ENCODE assay signal across 1 cellular context in genomic region chr21:34592120-34592561, GRCh38.
TF ChIP-seq lines count a peak whose summit lies in the region.

No MANE protein-coding gene starts in this region.

TF ChIP-seq in K562, 482 proteins besides CTCF, POLR2A, EP300 and RAD21 (continues in another document):
- TF ChIP-seq ZNF184 (CRISPR knock-in tag; IDR thresholded peaks at IDR 0.05) (no peak), TGIF2 (CRISPR knock-in tag; IDR thresholded peaks at IDR 0.05) (no peak), ZNF561 (CRISPR knock-in tag; conservative IDR thresholded peaks at IDR 0.05) (no peak), CBX8 (IDR thresholded peaks at IDR 0.05; ENCODE audit: borderline replicate concordance, extremely low read depth, low read depth, low read length, poor library complexity, severe bottlenecking) (no peak), NFATC3 (IDR thresholded peaks at IDR 0.05) (no peak), THAP12 (CRISPR knock-in tag; IDR thresholded peaks at IDR 0.05) (no peak), EGR1 (conservative IDR thresholded peaks at IDR 0.05) (peak; percentile 85), ZNF316 (IDR thresholded peaks at IDR 0.05) (no peak), AFF1 (IDR thresholded peaks at IDR 0.05; ENCODE audit: low read depth in 1 of 2, partially characterized antibody in 2 of 2) (no peak), HOXB6 (CRISPR knock-in tag; IDR thresholded peaks at IDR 0.05; ENCODE audit: borderline replicate concordance) (no peak), THRAP3 (IDR thresholded peaks at IDR 0.05; ENCODE audit: borderline replicate concordance) (no peak), ZKSCAN3 (CRISPR knock-in tag; IDR thresholded peaks at IDR 0.05) (no peak), CBX2 (IDR thresholded peaks at IDR 0.05; ENCODE audit: insufficient read depth, low read length, poor library complexity, severe bottlenecking) (no peak), ZNF174 (CRISPR knock-in tag; IDR thresholded peaks at IDR 0.05) (no peak), FOS (IDR thresholded peaks at IDR 0.05; ENCODE audit: extremely low read depth, insufficient read length) (no peak), MECOM (CRISPR knock-in tag; IDR thresholded peaks at IDR 0.05) (no peak), ARID3B (CRISPR knock-in tag; IDR thresholded peaks at IDR 0.05; ENCODE audit: borderline replicate concordance) (no peak), ZNF134 (CRISPR knock-in tag; conservative IDR thresholded peaks at IDR 0.05) (no peak), TRIM25 (IDR thresholded peaks at IDR 0.05; ENCODE audit: borderline replicate concordance) (no peak), ELF1 (tag; IDR thresholded peaks at IDR 0.05) (no peak), CCNT2 (IDR thresholded peaks at IDR 0.05; ENCODE audit: borderline replicate concordance, extremely low read depth, insufficient read length, low read depth, low read length) (no peak), SRSF3 (IDR thresholded peaks at IDR 0.05; ENCODE audit: insufficient read depth, low read length) (no peak), UBTF (IDR thresholded peaks at IDR 0.05; ENCODE audit: borderline replicate concordance in 1 of 2, low read depth in 2 of 2, low read length in 2 of 2) (no peak), ELK1 (CRISPR knock-in tag; IDR thresholded peaks at IDR 0.05) (no peak), KAT8 (IDR thresholded peaks at IDR 0.05; ENCODE audit: low read depth) (no peak), ZBTB5 (IDR thresholded peaks at IDR 0.05) (no peak), RFX1 (IDR thresholded peaks at IDR 0.05) (no peak), MEF2A (IDR thresholded peaks at IDR 0.05; ENCODE audit: control insufficient read depth, low read depth, low read length) (peak; percentile 47; the same call in 1 of the 2 replicates), TBL1XR1 (IDR thresholded peaks at IDR 0.05; ENCODE audit: low read length in 2 of 2) (peak in 1 of 2 experiments; percentile 31; a peak in 1 of 4 replicates), POLR2AphosphoS5 (IDR thresholded peaks at IDR 0.05; ENCODE audit: control insufficient read depth, insufficient read depth, low read depth, low read length) (no peak), BCL6 (CRISPR knock-in tag; IDR thresholded peaks at IDR 0.05) (no peak), POLR2AphosphoS2 (IDR thresholded peaks at IDR 0.05; ENCODE audit: low read length) (no peak), ZNF384 (IDR thresholded peaks at IDR 0.05; ENCODE audit: low read depth, low read length) (no peak), HDAC6 (IDR thresholded peaks at IDR 0.05; ENCODE audit: low read depth, low read length) (no peak), FOXA1 (IDR thresholded peaks at IDR 0.05; ENCODE audit: borderline replicate concordance) (no peak), BRD9 (IDR thresholded peaks at IDR 0.05; ENCODE audit: low read depth, partially characterized antibody) (no peak), SNRNP70 (optimal IDR thresholded peaks at IDR 0.05; ENCODE audit: low read depth, low read length) (no peak), ZNF668 (CRISPR knock-in tag; IDR thresholded peaks at IDR 0.05) (no peak), ZNF41 (CRISPR knock-in tag; conservative IDR thresholded peaks at IDR 0.05) (no peak), MTA3 (IDR thresholded peaks at IDR 0.05; ENCODE audit: borderline replicate concordance) (no peak; the same call in 1 of the 2 replicates), PTRF (tag; IDR thresholded peaks at IDR 0.05) (no peak), HOMEZ (CRISPR knock-in tag; IDR thresholded peaks at IDR 0.05) (no peak), AFF4 (CRISPR knock-in tag; IDR thresholded peaks at IDR 0.05) (no peak), TRIM28 (IDR thresholded peaks at IDR 0.05) (no peak)
